ENCODE assay signal across 28 cellular contexts in genomic region chr3:181025204-181025603, GRCh38.
"Had no signal": no experiment of that assay in that cellular context is flagged by ENCODE, and none has a peak within 500 bp of the region (broad histone marks: within the 10 kb centered on the region; RNA-seq: fewer than 3 reads in every experiment).

No MANE protein-coding gene starts in this region.

- H3K27ac ChIP-seq: stomach, suprapubic skin, testis, thoracic aorta, thyroid gland, tibial artery, tibial nerve, transverse colon, upper lobe of left lung, upper lobe of right lung, uterus, vagina had no signal

- H3K36me3 Mint-ChIP-seq: stimulated activated naive B cell treated with anti-CD40 and anti-IgM and Interleukin-4, amounts not matched to agents 10 μg/mL and 1 μg/mL and 100 μg/mL, for 72 hours; type B pancreatic cell had no signal

- H3K4me1 Mint-ChIP-seq: stimulated activated effector memory CD8-positive, alpha-beta T cell treated with anti-CD3 and anti-CD28 coated beads, Interleukin-12 subunit alpha, Interleukin-12 subunit beta, amount 100 ng/mL, for 72 hours; stimulated activated memory B cell treated with anti-CD40 and anti-IgM and Interleukin-4, amounts not matched to agents 10 μg/mL and 1 μg/mL and 100 μg/mL, for 72 hours; stimulated activated naive B cell treated with anti-CD40 and anti-IgM and Interleukin-4, amounts not matched to agents 10 μg/mL and 1 μg/mL and 100 μg/mL, for 72 hours; stimulated activated naive CD8-positive, alpha-beta T cell treated with anti-CD3 and anti-CD28 coated beads, Interleukin-15, amount 100 ng/mL, for 72 hours had no signal

- H3K36me3 ChIP-seq: stomach, suprapubic skin, thoracic aorta, thyroid gland, tibial artery, tibial nerve, transverse colon, upper lobe of left lung, upper lobe of right lung, uterus, vagina had no signal

- H3K4me3 Mint-ChIP-seq: stimulated activated effector memory CD8-positive, alpha-beta T cell treated with anti-CD3 and anti-CD28 coated beads, Interleukin-12 subunit alpha, Interleukin-12 subunit beta, amount 100 ng/mL, for 72 hours; stimulated activated memory B cell treated with anti-CD40 and anti-IgM and Interleukin-4, amounts not matched to agents 10 μg/mL and 1 μg/mL and 100 μg/mL, for 72 hours; stimulated activated naive B cell treated with anti-CD40 and anti-IgM and Interleukin-4, amounts not matched to agents 10 μg/mL and 1 μg/mL and 100 μg/mL, for 72 hours; stimulated activated naive CD8-positive, alpha-beta T cell treated with anti-CD3 and anti-CD28 coated beads, Interleukin-15, amount 100 ng/mL, for 72 hours; stimulated activated naive CD8-positive, alpha-beta T cell treated with anti-CD3 and anti-CD28 coated beads, Interleukin-15, Interleukin-2, amounts not matched to agents 100 ng/mL and 50 ng/mL, for 24 hours; type B pancreatic cell had no signal

- H3K27ac Mint-ChIP-seq: stimulated activated effector memory CD8-positive, alpha-beta T cell treated with anti-CD3 and anti-CD28 coated beads, Interleukin-12 subunit alpha, Interleukin-12 subunit beta, amount 100 ng/mL, for 72 hours; stimulated activated memory B cell treated with anti-CD40 and anti-IgM and Interleukin-4, amounts not matched to agents 10 μg/mL and 1 μg/mL and 100 μg/mL, for 72 hours; stimulated activated naive B cell treated with anti-CD40 and anti-IgM and Interleukin-4, amounts not matched to agents 10 μg/mL and 1 μg/mL and 100 μg/mL, for 72 hours; stimulated activated naive CD8-positive, alpha-beta T cell treated with anti-CD3 and anti-CD28 coated beads, Interleukin-15, amount 100 ng/mL, for 72 hours; stimulated activated naive CD8-positive, alpha-beta T cell treated with anti-CD3 and anti-CD28 coated beads, Interleukin-15, Interleukin-2, amounts not matched to agents 100 ng/mL and 50 ng/mL, for 24 hours; type B pancreatic cell had no signal

- H3K4me1 ChIP-seq: stomach, suprapubic skin, testis, thyroid gland, tibial artery, tibial nerve, transverse colon, upper lobe of left lung, upper lobe of right lung, uterus, vagina had no signal

- DNase-seq: stimulated activated CD4-positive, alpha-beta T cell treated with anti-CD3 and anti-CD28 coated beads, Interleukin-2, amount 100 ng/mL, for 48 hours; stimulated activated CD4-positive, alpha-beta T cell treated with anti-CD3 and anti-CD28 coated beads, Interleukin-4, amount 100 ng/mL, for 1 hour; stimulated activated CD4-positive, alpha-beta T cell treated with anti-CD3 and anti-CD28 coated beads, Interleukin-4, amount 100 ng/mL, for 24 hours; stimulated activated CD4-positive, alpha-beta T cell treated with anti-CD3 and anti-CD28 coated beads, Interleukin-4, amount 100 ng/mL, for 4 hours; stimulated activated CD8-positive, alpha-beta memory T cell treated with anti-CD3 and anti-CD28 coated beads, Interleukin-4, amount 100 ng/mL, for 48 hours; stimulated activated naive B cell treated with anti-CD40 and anti-IgM and Interleukin-4, amounts not matched to agents 10 μg/mL and 1 μg/mL and 100 μg/mL, for 72 hours; stimulated activated naive CD4-positive, alpha-beta T cell; stimulated activated naive CD4-positive, alpha-beta T cell treated with Interleukin-2 at 50 U/mL for 16 hours; stimulated activated naive CD8-positive, alpha-beta T cell treated with anti-CD3 and anti-CD28 coated beads, Interleukin-15, amount 100 ng/mL, for 72 hours; stimulated activated naive CD8-positive, alpha-beta T cell treated with anti-CD3 and anti-CD28 coated beads, Interleukin-15, Interleukin-2, amounts not matched to agents 100 U/mL and 50 U/mL, for 24 hours; stomach; substantia nigra; testis; thyroid gland; tibial artery; transverse colon; trophoblast cell; upper lobe of left lung; upper lobe of right lung; uterus had no signal

- H3K27me3 Mint-ChIP-seq: stimulated activated memory B cell treated with anti-CD40 and anti-IgM and Interleukin-4, amounts not matched to agents 10 μg/mL and 1 μg/mL and 100 μg/mL, for 72 hours; stimulated activated naive B cell treated with anti-CD40 and anti-IgM and Interleukin-4, amounts not matched to agents 10 μg/mL and 1 μg/mL and 100 μg/mL, for 72 hours; stimulated activated naive CD8-positive, alpha-beta T cell treated with anti-CD3 and anti-CD28 coated beads, Interleukin-15, amount 100 ng/mL, for 72 hours; stimulated activated naive CD8-positive, alpha-beta T cell treated with anti-CD3 and anti-CD28 coated beads, Interleukin-15, Interleukin-2, amounts not matched to agents 100 ng/mL and 50 ng/mL, for 24 hours; type B pancreatic cell had no signal

- H3K4me3 ChIP-seq: stomach, suprapubic skin, testis, thoracic aorta, thyroid gland, tibial artery, tibial nerve, transverse colon, upper lobe of left lung, upper lobe of right lung, uterus, vagina had no signal

- H3K9me3 ChIP-seq: testis, thoracic aorta, thyroid gland, uterus, vagina had no signal

- H3K9me3 Mint-ChIP-seq: type B pancreatic cell had no signal
